22 cellular contexts compared by ENCODE assay signal in the genomic region with DNA sequence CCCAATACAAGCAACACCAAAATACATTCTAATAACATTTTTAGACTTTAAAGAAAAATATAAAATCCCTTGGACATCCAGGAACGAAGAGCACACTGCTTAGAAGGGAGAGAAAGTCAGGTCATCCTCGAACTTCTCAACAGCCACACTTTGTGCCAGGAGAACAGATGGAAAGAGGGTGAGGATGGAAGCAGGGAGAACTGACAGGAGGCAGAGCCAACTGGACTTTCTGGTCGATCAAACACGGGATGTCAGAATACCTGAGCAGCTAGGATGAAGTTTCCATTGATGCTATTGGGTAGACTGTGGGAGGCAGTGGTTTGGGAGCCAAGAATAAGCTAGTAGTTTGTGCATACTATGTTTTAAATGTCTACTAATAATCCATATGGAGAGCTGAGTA.
DNase-seq lines count a peak whose midpoint lies in the region; ATAC-seq, FAIRE-seq and TF ChIP-seq lines count a peak whose summit lies in the region.
"Had no signal": no experiment of that assay in that cellular context is flagged by ENCODE, and none has a peak within 500 bp of the region (broad histone marks: within the 10 kb centered on the region; RNA-seq: fewer than 3 reads in every experiment).

No MANE protein-coding gene starts in this region.

- peak; percentile 74 for FAIRE-seq in GM12892 (lab: Jason Lieb, UNC)
- FAIRE-seq: D721Med, HTR-8/SVneo had no signal

- peak overlapping the region; percentile 40 for H3K4me3 Mint-ChIP-seq in activated T-helper 17 cell treated with anti-CD3 and anti-CD28 coated beads, Interleukin-2, amount 50 U/mL, for 72 hours
- H3K4me3 Mint-ChIP-seq: naive B cell had no signal

- TF ChIP-seq CTCF in AG04450 (IDR thresholded peaks at IDR 0.05; ENCODE audit: low read depth, low read length) (no peak), prostate gland (IDR thresholded peaks at IDR 0.05) (no peak), lower lobe of right lung (IDR thresholded peaks at IDR 0.05) (no peak)

- CTCF ChIA-PET in AG04450 (lab: Charles Lee): interaction anchor here (2.5 kb wide), 1 partner anchor 530 kb away, joined by 6 read pairs; no protein-coding TSS in a partner anchor

- H3K4me1 Mint-ChIP-seq in activated T-helper 17 cell treated with anti-CD3 and anti-CD28 coated beads, Interleukin-2, amount 50 U/mL, for 72 hours: peaks cover 45% of the 10 kb centered on the region

- no peaks in the 10 kb centered on the region for H3K27me3 ChIP-seq in AG04450 (ENCODE audit: control insufficient read depth, insufficient read depth, low read length)
- no peaks in the 10 kb centered on the region for H3K27me3 ChIP-seq in prostate gland (replicated peaks; ENCODE audit: insufficient read depth)
- H3K27me3 ChIP-seq in lower lobe of right lung (ENCODE audit: low read depth): no peaks in the 10 kb centered on the region
- H3K27me3 ChIP-seq: adrenal gland, BE2C had no signal

- H3K9me3 Mint-ChIP-seq in activated T-helper 17 cell treated with anti-CD3 and anti-CD28 coated beads, Interleukin-2, amount 50 U/mL, for 72 hours: peaks cover 8% of the 10 kb centered on the region

- POLR2A ChIA-PET in AG04450 (lab: Yijun Ruan, JAX): no interaction called here

- H3K36me3 ChIP-seq in prostate gland (no peaks in the 10 kb centered on the region), lower lobe of right lung (no peaks in the 10 kb centered on the region)
- H3K36me3 ChIP-seq: adrenal gland, BE2C had no signal

- no peak overlapping the region for H3K27ac Mint-ChIP-seq in activated T-helper 17 cell treated with anti-CD3 and anti-CD28 coated beads, Interleukin-2, amount 50 U/mL, for 72 hours
- H3K27ac Mint-ChIP-seq: progenitor cell of endocrine pancreas had no signal

- DNase-seq in AG04450 (ENCODE audit: low read depth, low spot score): no peak
- no peak for DNase-seq in GM12892 (ENCODE audit: insufficient read length)
- peak; percentile 23 for DNase-seq in left lobe of liver (ENCODE audit: low spot score)
- DNase-seq in prostate gland (ENCODE audit: low spot score): no peak
- no peak for DNase-seq in lower lobe of right lung
- no peak for DNase-seq in NCI-H1417 (lab: John Stamatoyannopoulos, UW)
- DNase-seq: activated CD4-positive, alpha-beta T cell treated with anti-CD3 and anti-CD28 coated beads for 1 hour; BE2C; effector memory CD4-positive, alpha-beta T cell; GDM1; head of caudate nucleus; naive B cell; NCI-H1417 treated with DMSO at 0.1 percent for 48 hours; NCI-H2171; NCI-H748 treated with DMSO at 0.1 percent for 48 hours; SK-N-SH; stimulated activated CD4-positive, alpha-beta T cell treated with anti-CD3 and anti-CD28 coated beads, Interleukin-4, amount 100 ng/mL, for 24 hours had no signal

- H3K36me3 Mint-ChIP-seq in activated T-helper 17 cell treated with anti-CD3 and anti-CD28 coated beads, Interleukin-2, amount 50 U/mL, for 72 hours (ENCODE audit: low read depth): peaks cover 6% of the 10 kb centered on the region
- H3K36me3 Mint-ChIP-seq: naive B cell had no signal

- ATAC-seq in activated T-helper 17 cell treated with anti-CD3 and anti-CD28 coated beads, Interleukin-2, amount 50 U/mL, for 72 hours (replicated peaks): no peak
- no peak for ATAC-seq in left lobe of liver
- ATAC-seq in lower lobe of right lung: no peak

- H3K27me3 Mint-ChIP-seq in activated T-helper 17 cell treated with anti-CD3 and anti-CD28 coated beads, Interleukin-2, amount 50 U/mL, for 72 hours: no peaks in the 10 kb centered on the region
- H3K27me3 Mint-ChIP-seq: naive B cell, progenitor cell of endocrine pancreas had no signal

- WGBS in prostate gland: 91% methylated on average over 4 of the region's 4 CpGs

- intact Hi-C loops in prostate gland (cut with DNase I): no loop called here
- intact Hi-C loops in lower lobe of right lung (cut with DNase I): no loop called here

- H3K27ac ChIP-seq in AG04450 (ENCODE audit: low read depth, low read length) (peak overlapping the region; percentile 69), prostate gland (no peak overlapping the region), lower lobe of right lung (no peak overlapping the region)
- H3K27ac ChIP-seq: adrenal gland had no signal

- TF ChIP-seq POLR2A in GM12892 (IDR thresholded peaks at IDR 0.05; ENCODE audit: low read depth, low read length) (no peak), prostate gland (IDR thresholded peaks at IDR 0.05) (no peak)

- H3K4me1 ChIP-seq in prostate gland (replicated peaks): no peaks in the 10 kb centered on the region
- H3K4me1 ChIP-seq in lower lobe of right lung: peaks cover 9% of the 10 kb centered on the region

- no peaks in the 10 kb centered on the region; the same call in 1 of the 2 replicates for H3K9me3 ChIP-seq in AG04450 (ENCODE audit: control insufficient read depth, insufficient read depth, low read length)
- no peaks in the 10 kb centered on the region for H3K9me3 ChIP-seq in prostate gland
- no peaks in the 10 kb centered on the region for H3K9me3 ChIP-seq in lower lobe of right lung
- H3K9me3 ChIP-seq: adrenal gland, BE2C, SK-N-SH had no signal

- no peak overlapping the region for H3K4me3 ChIP-seq in AG04450 (ENCODE audit: low read depth, low read length)
- no peak overlapping the region for H3K4me3 ChIP-seq in prostate gland
- H3K4me3 ChIP-seq in lower lobe of right lung: no peak overlapping the region
- H3K4me3 ChIP-seq: adrenal gland had no signal
